18 cellular contexts compared by ENCODE assay signal in genomic region chr19:43441736-43442135, GRCh38. TPM values are rescaled to one million over a fixed set of nuclear protein-coding genes. Genes with fewer than 3 reads are reported as not detected.
"Had no signal": no experiment of that assay in that cellular context is flagged by ENCODE, and none has a peak within 500 bp of the region (broad histone marks: within the 10 kb centered on the region; RNA-seq: fewer than 3 reads in every experiment).

No MANE protein-coding gene starts in this region.

- H3K27ac Mint-ChIP-seq: activated naive CD4-positive, alpha-beta T cell treated with anti-CD3 and anti-CD28 coated beads for 36 hours; endodermal cell; neural progenitor cell; stimulated activated naive CD8-positive, alpha-beta T cell treated with anti-CD3 and anti-CD28 coated beads, Interleukin-15, Interleukin-2, amounts not matched to agents 100 ng/mL and 50 ng/mL, for 24 hours had no signal

- H3K27me3 Mint-ChIP-seq: stimulated activated naive CD8-positive, alpha-beta T cell treated with anti-CD3 and anti-CD28 coated beads, Interleukin-15, Interleukin-2, amounts not matched to agents 100 ng/mL and 50 ng/mL, for 24 hours had no signal

- H3K4me1 Mint-ChIP-seq: neural progenitor cell had no signal

- DNase-seq: activated naive CD4-positive, alpha-beta T cell treated with anti-CD3 and anti-CD28 coated beads for 36 hours; amniotic stem cell; body of pancreas; dermis blood vessel endothelial cell; endodermal cell; foreskin keratinocyte; heart left ventricle; islet precursor cell; pancreas; stimulated activated CD4-positive, alpha-beta T cell treated with anti-CD3 and anti-CD28 coated beads, Interleukin-4, amount 100 ng/mL, for 1 hour; stimulated activated CD8-positive, alpha-beta memory T cell treated with anti-CD3 and anti-CD28 coated beads, Interleukin-4, amount 100 ng/mL, for 48 hours; upper lobe of left lung had no signal

- H3K4me3 Mint-ChIP-seq: activated naive CD4-positive, alpha-beta T cell treated with anti-CD3 and anti-CD28 coated beads for 36 hours; endodermal cell; neural progenitor cell; stimulated activated naive CD8-positive, alpha-beta T cell treated with anti-CD3 and anti-CD28 coated beads, Interleukin-15, Interleukin-2, amounts not matched to agents 100 ng/mL and 50 ng/mL, for 24 hours had no signal

- H3K9me3 Mint-ChIP-seq: endodermal cell; neural progenitor cell; stimulated activated naive CD8-positive, alpha-beta T cell treated with anti-CD3 and anti-CD28 coated beads, Interleukin-15, Interleukin-2, amounts not matched to agents 100 ng/mL and 50 ng/mL, for 24 hours had no signal

- ATAC-seq: body of pancreas, esophagus mucosa, foreskin keratinocyte, heart left ventricle, left lobe of liver, pancreas had no signal

- H3K36me3 Mint-ChIP-seq: neural progenitor cell had no signal

RNA-seq across cellular contexts. Expression of gene TEX101, which starts 27.0 kb away (rescaled TPM):
- total RNA-seq: activated naive CD4-positive, alpha-beta T cell treated with anti-CD3 and anti-CD28 coated beads for 36 hours; body of pancreas; dermis blood vessel endothelial cell; foreskin keratinocyte; heart left ventricle; left lobe of liver; mucosa of gallbladder; pancreas; temporal lobe; upper lobe of left lung had no signal
- polyA plus RNA-seq: foreskin keratinocyte, heart left ventricle, pancreas had no signal
